ENCODE assay signal across 8 cellular contexts in genomic region chr6:100001915-100002388, GRCh38. TPM values are rescaled to one million over a fixed set of nuclear protein-coding genes. Genes with fewer than 3 reads are reported as not detected.
DNase-seq lines count a peak whose midpoint lies in the region; ATAC-seq, FAIRE-seq and TF ChIP-seq lines count a peak whose summit lies in the region.

No MANE protein-coding gene starts in this region.

- peak; percentile 72 to 73 for TF ChIP-seq RAD21 in A549 (conservative IDR thresholded peaks at IDR 0.05 in 1 of 2, IDR thresholded peaks at IDR 0.05 in 1 of 2)

- no peaks in the 10 kb centered on the region for H3K36me3 ChIP-seq in brain microvascular endothelial cell (replicated peaks)

- TF ChIP-seq EP300 in A549 (IDR thresholded peaks at IDR 0.05), result no peak

- peak; percentile 82 to 88 for ATAC-seq in A549
- peak; percentile 96 for ATAC-seq in HG02642 (IDR thresholded peaks at IDR 0.05; ENCODE audit: poor library complexity, unreplicated experiment)

- no peak for FAIRE-seq in A549 (lab: Jason Lieb, UNC)
- FAIRE-seq in GM12892 (lab: Jason Lieb, UNC), result peak; percentile 95
- peak; percentile 61 for FAIRE-seq in islet of Langerhans (lab: Jason Lieb, UNC)

- H3K4me3 ChIP-seq in A549 (no peak overlapping the region), brain microvascular endothelial cell (ENCODE audit: low read depth, low read length) (no peak overlapping the region)

- no peaks in the 10 kb centered on the region for H3K9me3 ChIP-seq in A549

- POLR2A ChIA-PET in A549 (lab: Yijun Ruan, JAX), result interaction anchor here (0.6 kb wide), 1 partner anchor 96 kb away, joined by 3 read pairs; no protein-coding TSS in a partner anchor

- no peak overlapping the region for H3K4me2 ChIP-seq in A549

- TF ChIP-seq POLR2A in A549 (IDR thresholded peaks at IDR 0.05; ENCODE audit: low read length) (no peak), GM12892 (IDR thresholded peaks at IDR 0.05; ENCODE audit: low read depth, low read length) (no peak)

- H3K27me3 ChIP-seq in brain microvascular endothelial cell (replicated peaks), result peaks cover 3% of the 10 kb centered on the region

- peak; percentile 10 to 50 for DNase-seq in A549 (ENCODE audit: low read depth in 1 of 2, low spot score in 1 of 2)
- no peak for DNase-seq in GM12892 (ENCODE audit: insufficient read length)
- DNase-seq in MV-4-11 (lab: John Stamatoyannopoulos, UW), result peak; percentile 40
- peak; percentile 49 for DNase-seq in SK-N-DZ (ENCODE audit: low spot score)
- peak; percentile 57 for DNase-seq in brain microvascular endothelial cell
- peak; percentile 10 for DNase-seq in stimulated activated CD4-positive, alpha-beta T cell treated with anti-CD3 and anti-CD28 coated beads, Interleukin-1b, Interleukin-23, amount 100 ng/mL, for 48 hours

- no peaks in the 10 kb centered on the region for H3K4me1 ChIP-seq in A549

- in situ Hi-C loops in brain microvascular endothelial cell (cut with HindIII; ENCODE audit: low pct_ligation_motif_present, low sequenced_read_pairs), result no loop called here

- CTCF ChIA-PET in A549 (lab: Yijun Ruan, JAX), result interaction anchor here (0.7 to 4.0 kb wide), 16 partner anchors 11 to 655 kb away, joined by 3 to 28 read pairs (median 5); no protein-coding TSS in a partner anchor

- TF ChIP-seq CTCF in A549 (IDR thresholded peaks at IDR 0.05) (peak; percentile 69), brain microvascular endothelial cell (IDR thresholded peaks at IDR 0.05; ENCODE audit: low read depth, low read length, missing control alignments) (peak; percentile 95)

- WGBS in A549 (ENCODE audit: missing lambda C conversion rate), result 6% methylated on average over 3 of the region's 3 CpGs

- H3K27ac ChIP-seq in A549 (no peak overlapping the region), brain microvascular endothelial cell (no peak overlapping the region)

TF ChIP-seq in A549, 52 proteins besides CTCF, POLR2A, EP300 and RAD21:
- TF ChIP-seq SMC3 (IDR thresholded peaks at IDR 0.05), result peak; percentile 45; the same call in 2 of the 3 replicates
- no peak for TF ChIP-seq GATA3 (IDR thresholded peaks at IDR 0.05; ENCODE audit: borderline replicate concordance)

RNA-seq across cellular contexts. Expression of gene MCHR2, which starts 7.9 kb away (rescaled TPM):
- not detected in 2 replicates for polyA plus RNA-seq in A549 (2011; rRNA removed)
- not detected in 2 replicates for polyA plus RNA-seq in A549 (2012; cell fraction: cytosol; rRNA removed)
- polyA plus RNA-seq in A549 (2012; cell fraction: nucleus; rRNA removed), result not detected in 2 replicates
- not detected in 3 replicates for polyA plus RNA-seq in A549 (2017; fragmentation: RNase III; extraction: RNeasy Plus Mini Kit Qiagen cat#74134 plus additional on column Dnase treatment)
- not detected in 2 replicates for polyA minus RNA-seq in A549 (2011; rRNA and poly(A)+ RNA removed)
- not detected for polyA plus RNA-seq in GM12892 (2012; ENCODE audit: missing spikeins)
- not detected in 2 replicates for polyA plus RNA-seq in SK-N-DZ (2014; cell fraction: cytosol; rRNA removed)
- polyA plus RNA-seq in SK-N-DZ (2014; cell fraction: nucleus; rRNA removed), result not detected in 2 replicates
